In the genomic region with DNA sequence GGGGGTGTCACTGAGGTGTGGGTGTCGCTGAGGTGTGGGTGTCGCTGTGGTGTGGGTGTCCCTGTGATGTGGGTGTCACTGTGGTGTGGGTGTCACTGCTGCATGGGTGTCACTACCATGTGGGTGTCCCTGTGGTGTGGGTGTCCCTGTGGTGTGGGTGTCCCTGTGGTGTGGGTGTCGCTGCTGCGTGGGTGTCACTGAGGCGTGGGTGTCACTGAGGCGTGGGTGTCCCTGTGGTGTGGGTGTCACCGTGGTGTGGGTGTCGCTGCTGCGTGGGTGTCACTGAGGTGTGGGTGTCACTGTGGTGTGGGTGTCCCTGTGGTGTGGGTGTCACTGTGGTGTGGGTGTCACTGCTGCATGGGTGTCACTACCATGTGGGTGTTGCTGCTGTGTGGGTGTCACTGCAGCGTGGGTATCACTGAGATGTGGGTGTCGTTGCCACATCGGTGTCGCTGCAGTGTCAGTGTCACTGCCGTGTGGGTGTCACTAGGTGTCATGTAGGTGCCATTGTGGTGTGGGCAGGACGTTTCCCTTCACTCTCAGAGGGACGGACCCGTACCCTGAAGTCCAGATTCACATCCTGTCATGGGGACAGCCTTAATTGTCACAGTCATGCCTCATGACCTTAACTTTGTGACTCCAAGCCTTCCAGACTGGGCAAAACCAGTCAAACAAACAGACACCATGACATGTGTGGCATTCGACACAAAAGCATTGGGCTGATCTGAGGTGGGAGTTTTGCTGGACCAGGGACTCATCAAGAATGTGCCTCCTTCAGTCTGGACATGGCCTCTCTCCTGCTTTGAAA, we compare ENCODE assay signal across 20 cellular contexts. TPM values are rescaled to one million over a fixed set of nuclear protein-coding genes. Genes with fewer than 3 reads are reported as not detected.
DNase-seq lines count a peak whose midpoint lies in the region; ATAC-seq and TF ChIP-seq lines count a peak whose summit lies in the region.
"Had no signal": no experiment of that assay in that cellular context is flagged by ENCODE, and none has a peak within 500 bp of the region (broad histone marks: within the 10 kb centered on the region; RNA-seq: fewer than 3 reads in every experiment).

No MANE protein-coding gene starts in this region.

- H3K9me3 ChIP-seq in mucosa of descending colon, result no peaks in the 10 kb centered on the region
- no peaks in the 10 kb centered on the region for H3K9me3 ChIP-seq in MG63
- H3K9me3 ChIP-seq: SK-N-SH, thoracic aorta had no signal

- ATAC-seq in stimulated activated naive CD8-positive, alpha-beta T cell treated with anti-CD3 and anti-CD28 coated beads, Interleukin-15, Interleukin-2, amounts not matched to agents 100 U/mL and 50 U/mL, for 24 hours, result peak; percentile 20
- no peak for ATAC-seq in stimulated activated naive CD8-positive, alpha-beta T cell treated with anti-CD3 and anti-CD28 coated beads, Interleukin-15, amount 100 ng/mL, for 72 hours
- peak; percentile 31 for ATAC-seq in activated T-helper 17 cell treated with anti-CD3 and anti-CD28 coated beads, Interleukin-2, amount 50 U/mL, for 72 hours (replicated peaks)
- peak; percentile 46 to 66 (median 62) for ATAC-seq in natural killer cell
- no peak for ATAC-seq in mucosa of descending colon
- ATAC-seq: left colon had no signal

- no peaks in the 10 kb centered on the region for H3K4me1 ChIP-seq in mucosa of descending colon (ENCODE audit: low read depth)

- no peaks in the 10 kb centered on the region for H3K27me3 ChIP-seq in MG63

- H3K4me3 ChIP-seq in mucosa of descending colon (no peak overlapping the region), MG63 (no peak overlapping the region)
- H3K4me3 ChIP-seq: thoracic aorta had no signal

- no peak overlapping the region for H3K4me3 Mint-ChIP-seq in stimulated activated naive CD8-positive, alpha-beta T cell treated with anti-CD3 and anti-CD28 coated beads, Interleukin-15, amount 100 ng/mL, for 72 hours
- peak overlapping the region; percentile 33 for H3K4me3 Mint-ChIP-seq in activated T-helper 17 cell treated with anti-CD3 and anti-CD28 coated beads, Interleukin-2, amount 50 U/mL, for 72 hours
- H3K4me3 Mint-ChIP-seq in natural killer cell, result peak overlapping the region; percentile 82
- H3K4me3 Mint-ChIP-seq: CD4-positive, alpha-beta T cell; nephron had no signal

- peaks cover 0 to 7% of the 10 kb centered on the region in 2 donors for H3K9me3 Mint-ChIP-seq in stimulated activated naive CD8-positive, alpha-beta T cell treated with anti-CD3 and anti-CD28 coated beads, Interleukin-15, amount 100 ng/mL, for 72 hours
- no peaks in the 10 kb centered on the region for H3K9me3 Mint-ChIP-seq in activated T-helper 17 cell treated with anti-CD3 and anti-CD28 coated beads, Interleukin-2, amount 50 U/mL, for 72 hours
- H3K9me3 Mint-ChIP-seq in natural killer cell, result peaks cover 0 to 2% of the 10 kb centered on the region in 2 donors
- H3K9me3 Mint-ChIP-seq: CD4-positive, alpha-beta T cell; nephron had no signal

- peaks cover 36% of the 10 kb centered on the region for H3K27me3 Mint-ChIP-seq in stimulated activated naive CD8-positive, alpha-beta T cell treated with anti-CD3 and anti-CD28 coated beads, Interleukin-15, amount 100 ng/mL, for 72 hours
- peaks cover 15% of the 10 kb centered on the region for H3K27me3 Mint-ChIP-seq in activated T-helper 17 cell treated with anti-CD3 and anti-CD28 coated beads, Interleukin-2, amount 50 U/mL, for 72 hours
- peaks cover 16 to 19% of the 10 kb centered on the region in 2 donors for H3K27me3 Mint-ChIP-seq in natural killer cell (ENCODE audit: low read depth in 2 of 2)

- H3K36me3 Mint-ChIP-seq in activated T-helper 17 cell treated with anti-CD3 and anti-CD28 coated beads, Interleukin-2, amount 50 U/mL, for 72 hours (ENCODE audit: low read depth), result peaks cover 7% of the 10 kb centered on the region
- no peaks in the 10 kb centered on the region for H3K36me3 Mint-ChIP-seq in natural killer cell

- no peak for TF ChIP-seq CTCF in natural killer cell (IDR thresholded peaks at IDR 0.05)
- no peak for TF ChIP-seq CTCF in mucosa of descending colon (IDR thresholded peaks at IDR 0.05)

- H3K27ac Mint-ChIP-seq in stimulated activated naive CD8-positive, alpha-beta T cell treated with anti-CD3 and anti-CD28 coated beads, Interleukin-15, amount 100 ng/mL, for 72 hours, result no peak overlapping the region
- H3K27ac Mint-ChIP-seq in activated T-helper 17 cell treated with anti-CD3 and anti-CD28 coated beads, Interleukin-2, amount 50 U/mL, for 72 hours, result peak overlapping the region; percentile 89
- H3K27ac Mint-ChIP-seq in natural killer cell, result peak overlapping the region; percentile 94 to 97
- H3K27ac Mint-ChIP-seq: CD4-positive, alpha-beta T cell; nephron had no signal

- H3K4me1 Mint-ChIP-seq in stimulated activated naive CD8-positive, alpha-beta T cell treated with anti-CD3 and anti-CD28 coated beads, Interleukin-15, amount 100 ng/mL, for 72 hours, result peaks cover 28% of the 10 kb centered on the region
- peaks cover 5% of the 10 kb centered on the region for H3K4me1 Mint-ChIP-seq in activated T-helper 17 cell treated with anti-CD3 and anti-CD28 coated beads, Interleukin-2, amount 50 U/mL, for 72 hours
- peaks cover 17 to 37% of the 10 kb centered on the region in 2 donors for H3K4me1 Mint-ChIP-seq in natural killer cell

- no peaks in the 10 kb centered on the region for H3K36me3 ChIP-seq in mucosa of descending colon (ENCODE audit: low read depth)
- no peaks in the 10 kb centered on the region for H3K36me3 ChIP-seq in MG63
- H3K36me3 ChIP-seq: brain microvascular endothelial cell, thoracic aorta, WERI-Rb-1 had no signal

- intact Hi-C loops in natural killer cell (cut with micrococcal nuclease), result loop anchor here (2.0 to 10.0 kb wide), 3 partner anchors 272 to 692 kb away; no protein-coding TSS in a partner anchor
- intact Hi-C loops in mucosa of descending colon (cut with DNase I, micrococcal nuclease), result no loop called here

- no peak for DNase-seq in stimulated activated naive CD8-positive, alpha-beta T cell treated with anti-CD3 and anti-CD28 coated beads, Interleukin-15, Interleukin-2, amounts not matched to agents 100 U/mL and 50 U/mL, for 24 hours
- no peak for DNase-seq in stimulated activated naive CD8-positive, alpha-beta T cell treated with anti-CD3 and anti-CD28 coated beads, Interleukin-15, amount 100 ng/mL, for 72 hours
- DNase-seq in natural killer cell (peak; percentile 55), mucosa of descending colon (no peak), HPDE6-E6E7 (ENCODE audit: extremely low spot score) (no peak), MG63 (no peak)
- DNase-seq: brain microvascular endothelial cell; CD4-positive, alpha-beta T cell; DMS53; GDM1; left colon; mesendoderm; MV-4-11; NCI-H187; NCI-H69; SK-N-SH; WERI-Rb-1 had no signal

RNA-seq across cellular contexts. Expression of a gene that starts 12.7 kb away (rescaled TPM):
- under 1 TPM; 0.56 to 0.58 TPM for total RNA-seq in activated T-helper 17 cell treated with anti-CD3 and anti-CD28 coated beads, Interleukin-2, amount 50 U/mL, for 72 hours
- total RNA-seq in natural killer cell (1 to 10 TPM in 1 of 3 donors, under 1 TPM in 2; 0.40 to 1.4 (median 0.41) TPM), mucosa of descending colon (100 to 1,000 TPM; 101 to 168 (median 113) TPM)
- total RNA-seq in MG63 (2014; rRNA removed; shearing (Covaris generic); ENCODE audit: low replicate concordance), result 332 and 394 TPM in 2 replicates

Comparison
In these comparisons a context has a peak if more than half of its experiments do, and no peak if none do; other contexts are left out.
1. ATAC-seq: peak in stimulated activated naive CD8-positive, alpha-beta T cell treated with anti-CD3 and anti-CD28 coated beads, Interleukin-15, Interleukin-2, amounts not matched to agents 100 U/mL and 50 U/mL, for 24 hours (single experiment), activated T-helper 17 cell treated with anti-CD3 and anti-CD28 coated beads, Interleukin-2, amount 50 U/mL, for 72 hours (single experiment) and natural killer cell (3 of 3); none in stimulated activated naive CD8-positive, alpha-beta T cell treated with anti-CD3 and anti-CD28 coated beads, Interleukin-15, amount 100 ng/mL, for 72 hours (single experiment) and mucosa of descending colon (single experiment).
2. H3K27ac Mint-ChIP-seq: peak in activated T-helper 17 cell treated with anti-CD3 and anti-CD28 coated beads, Interleukin-2, amount 50 U/mL, for 72 hours (single experiment) and natural killer cell (2 of 2); none in stimulated activated naive CD8-positive, alpha-beta T cell treated with anti-CD3 and anti-CD28 coated beads, Interleukin-15, amount 100 ng/mL, for 72 hours (0 of 2).
3. H3K4me3 Mint-ChIP-seq: peak in activated T-helper 17 cell treated with anti-CD3 and anti-CD28 coated beads, Interleukin-2, amount 50 U/mL, for 72 hours (single experiment) and natural killer cell (single experiment); none in stimulated activated naive CD8-positive, alpha-beta T cell treated with anti-CD3 and anti-CD28 coated beads, Interleukin-15, amount 100 ng/mL, for 72 hours (0 of 2).
4. RNA of a gene that starts 12.7 kb away (total RNA-seq): 332 to 394 TPM in MG63 and 101 to 168 TPM in mucosa of descending colon; 0.56 to 0.58 TPM in activated T-helper 17 cell treated with anti-CD3 and anti-CD28 coated beads, Interleukin-2, amount 50 U/mL, for 72 hours and 0.40 to 1.4 TPM in natural killer cell; every median in the first group is over 10 times any median in the second.